In the genomic region with DNA sequence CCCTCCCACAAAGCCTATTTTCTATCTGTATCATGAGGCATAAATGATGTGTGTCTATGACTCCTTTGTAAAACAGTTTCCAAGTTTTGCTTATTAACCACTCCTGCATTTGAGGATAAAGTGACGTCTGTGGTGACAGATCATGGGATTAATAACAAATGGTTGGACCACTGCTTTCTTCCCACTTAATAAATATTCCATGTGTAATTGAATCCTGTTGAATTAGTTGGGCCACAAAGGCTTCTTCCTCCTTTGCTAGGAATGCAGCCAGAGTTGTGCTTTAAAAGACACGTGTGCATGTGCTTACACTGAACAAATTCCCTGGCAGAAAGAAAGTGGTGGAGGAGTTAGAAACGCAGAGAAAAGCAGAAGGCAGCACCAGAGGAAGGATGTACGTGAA, we compare ENCODE assay signal across 17 cellular contexts.
DNase-seq lines count a peak whose midpoint lies in the region; ATAC-seq, FAIRE-seq and TF ChIP-seq lines count a peak whose summit lies in the region.
"Had no signal": no experiment of that assay in that cellular context is flagged by ENCODE, and none has a peak within 500 bp of the region (broad histone marks: within the 10 kb centered on the region; RNA-seq: fewer than 3 reads in every experiment).

No MANE protein-coding gene starts in this region.

- peaks cover 17% of the 10 kb centered on the region for H3K4me1 ChIP-seq in astrocyte (ENCODE audit: insufficient read depth, low read length)
- H3K4me1 ChIP-seq in naive thymus-derived CD4-positive, alpha-beta T cell (ENCODE audit: control insufficient read depth in 2 of 2, insufficient read depth in 2 of 2, low read length in 2 of 2): no peaks in the 10 kb centered on the region
- H3K4me1 ChIP-seq: Peyer's patch had no signal

- H3K27me3 Mint-ChIP-seq in Calu3 (ENCODE audit: unreplicated experiment) (no peaks in the 10 kb centered on the region), astrocyte (ENCODE audit: low read depth, unreplicated experiment) (peaks cover 4% of the 10 kb centered on the region)
- peaks cover 0 to 10% (median 0%) of the 10 kb centered on the region in 5 donors for H3K27me3 Mint-ChIP-seq in naive thymus-derived CD4-positive, alpha-beta T cell
- H3K27me3 Mint-ChIP-seq: CD4-positive, alpha-beta T cell had no signal

- peaks cover 11% of the 10 kb centered on the region for H3K4me1 Mint-ChIP-seq in Calu3 (ENCODE audit: low read depth, unreplicated experiment)
- peaks cover 5% of the 10 kb centered on the region for H3K4me1 Mint-ChIP-seq in astrocyte (ENCODE audit: low read depth, unreplicated experiment)
- peaks cover 0 to 2% (median 0%) of the 10 kb centered on the region in 7 donors for H3K4me1 Mint-ChIP-seq in naive thymus-derived CD4-positive, alpha-beta T cell

- H3K9ac ChIP-seq in astrocyte (ENCODE audit: low read length): no peak overlapping the region
- H3K9ac ChIP-seq: KMS-11 had no signal

- no peaks in the 10 kb centered on the region for H3K27me3 ChIP-seq in astrocyte (ENCODE audit: insufficient read depth, low read length)
- no peaks in the 10 kb centered on the region for H3K27me3 ChIP-seq in naive thymus-derived CD4-positive, alpha-beta T cell (ENCODE audit: control insufficient read depth in 2 of 2, insufficient read depth in 2 of 2, low read length in 2 of 2)
- H3K27me3 ChIP-seq: Peyer's patch had no signal

- H3K9me3 ChIP-seq in astrocyte (ENCODE audit: insufficient read depth, low read depth, low read length): no peaks in the 10 kb centered on the region
- no peaks in the 10 kb centered on the region for H3K9me3 ChIP-seq in naive thymus-derived CD4-positive, alpha-beta T cell (ENCODE audit: control insufficient read depth in 2 of 3, low read length in 3 of 3)
- H3K9me3 ChIP-seq: Peyer's patch had no signal

- no peaks in the 10 kb centered on the region for H4K20me1 ChIP-seq in astrocyte (ENCODE audit: insufficient read depth, low read length)

- peak overlapping the region; percentile 16 for H2AFZ ChIP-seq in astrocyte (ENCODE audit: low read depth, low read length)

- no peaks in the 10 kb centered on the region for H3K36me3 ChIP-seq in astrocyte (ENCODE audit: insufficient read depth, low read length)
- H3K36me3 ChIP-seq in naive thymus-derived CD4-positive, alpha-beta T cell (ENCODE audit: control insufficient read depth in 2 of 3, insufficient read depth in 3 of 3, low read length in 3 of 3): no peaks in the 10 kb centered on the region
- H3K36me3 ChIP-seq: Peyer's patch had no signal

- ATAC-seq in naive thymus-derived CD4-positive, alpha-beta T cell: no peak
- ATAC-seq in GM21717 (IDR thresholded peaks at IDR 0.05; ENCODE audit: unreplicated experiment): no peak

- H3K9me3 Mint-ChIP-seq in Calu3 (ENCODE audit: low read depth, unreplicated experiment) (no peaks in the 10 kb centered on the region), astrocyte (ENCODE audit: unreplicated experiment) (peaks cover 6% of the 10 kb centered on the region)
- H3K9me3 Mint-ChIP-seq in naive thymus-derived CD4-positive, alpha-beta T cell: peaks cover 0 to 2% (median 0%) of the 10 kb centered on the region in 11 donors
- H3K9me3 Mint-ChIP-seq: CD4-positive, alpha-beta T cell had no signal

- POLR2A ChIA-PET in naive thymus-derived CD4-positive, alpha-beta T cell (lab: Charles Lee): interaction anchor here (0.9 kb wide), 1 partner anchor 8 kb away, joined by 3 read pairs; no protein-coding TSS in a partner anchor

- H3K4me3 Mint-ChIP-seq in Calu3 (ENCODE audit: low read depth, unreplicated experiment): no peak overlapping the region
- H3K4me3 Mint-ChIP-seq in astrocyte (ENCODE audit: unreplicated experiment): no peak overlapping the region
- H3K4me3 Mint-ChIP-seq in naive thymus-derived CD4-positive, alpha-beta T cell: no peak overlapping the region
- H3K4me3 Mint-ChIP-seq: CD4-positive, alpha-beta T cell had no signal

- H3K4me3 ChIP-seq in astrocyte (ENCODE audit: insufficient read depth, low read depth, low read length) (no peak overlapping the region), fibroblast of pulmonary artery (replicated peaks; ENCODE audit: low read depth, low read length) (no peak overlapping the region)
- H3K4me3 ChIP-seq in naive thymus-derived CD4-positive, alpha-beta T cell (ENCODE audit: low read length): no peak overlapping the region
- H3K4me3 ChIP-seq: Peyer's patch had no signal

- H3K27ac Mint-ChIP-seq in Calu3 (ENCODE audit: unreplicated experiment) (peak overlapping the region; percentile 39), astrocyte (ENCODE audit: unreplicated experiment) (no peak overlapping the region)
- H3K27ac Mint-ChIP-seq in naive thymus-derived CD4-positive, alpha-beta T cell: no peak overlapping the region
- H3K27ac Mint-ChIP-seq: CD4-positive, alpha-beta T cell had no signal

- H3K79me2 ChIP-seq in astrocyte (ENCODE audit: insufficient read depth, low read length): no peaks in the 10 kb centered on the region

- intact Hi-C loops in Calu3 (cut with micrococcal nuclease; ENCODE audit: unreplicated experiment): loop anchor here (10.0 kb wide), 1 partner anchor 162 kb away; no protein-coding TSS in a partner anchor
- intact Hi-C loops in posterior vena cava (cut with DNase I): no loop called here
- intact Hi-C loops in naive thymus-derived CD4-positive, alpha-beta T cell (cut with micrococcal nuclease): no loop called here

- peaks cover 7% of the 10 kb centered on the region for H3K36me3 Mint-ChIP-seq in Calu3 (ENCODE audit: insufficient read depth, unreplicated experiment)
- H3K36me3 Mint-ChIP-seq in astrocyte (ENCODE audit: low read depth, unreplicated experiment): no peaks in the 10 kb centered on the region
- no peaks in the 10 kb centered on the region for H3K36me3 Mint-ChIP-seq in naive thymus-derived CD4-positive, alpha-beta T cell

- FAIRE-seq in astrocyte (lab: Jason Lieb, UNC): no peak
- FAIRE-seq: H1 had no signal

- CTCF ChIA-PET in Calu3 (lab: Charles Lee): no interaction called here
- CTCF ChIA-PET in naive thymus-derived CD4-positive, alpha-beta T cell (lab: Charles Lee): no interaction called here

- no peak overlapping the region for H3K4me2 ChIP-seq in astrocyte (ENCODE audit: low read length)
- H3K4me2 ChIP-seq: KMS-11 had no signal

- DNase-seq in Calu3: no peak
- peak; percentile 60 for DNase-seq in astrocyte (ENCODE audit: low read depth)
- peak; percentile 28 for DNase-seq in fibroblast of pulmonary artery (ENCODE audit: low read depth)
- DNase-seq in superior temporal gyrus (ENCODE audit: extremely low spot score): peak; percentile 24
- no peak for DNase-seq in posterior vena cava (ENCODE audit: low spot score)
- DNase-seq in naive thymus-derived CD4-positive, alpha-beta T cell: no peak
- DNase-seq: CD4-positive, alpha-beta T cell; DMS79 treated with DMSO at 0.1 percent for 48 hours; GF-D8; NCI-H1105; NCI-H1694 treated with DMSO at 0.1 percent for 48 hours; NCI-H774; Peyer's patch; Right ventricle myocardium superior had no signal

- H3K27ac ChIP-seq in astrocyte (ENCODE audit: low read depth, low read length): no peak overlapping the region
- H3K27ac ChIP-seq in naive thymus-derived CD4-positive, alpha-beta T cell (ENCODE audit: low read depth, low read length): no peak overlapping the region
- H3K27ac ChIP-seq: KMS-11 had no signal

- no peak for TF ChIP-seq CTCF in Calu3 (IDR thresholded peaks at IDR 0.05; ENCODE audit: unreplicated experiment)
- TF ChIP-seq CTCF in astrocyte (IDR thresholded peaks at IDR 0.05; ENCODE audit: insufficient read depth, low read depth, low read length): no peak
- no peak for TF ChIP-seq CTCF in fibroblast of pulmonary artery (IDR thresholded peaks at IDR 0.05; ENCODE audit: low read length, missing control alignments)

- BruUV-seq in Calu3 (replicated peaks; lab: Mats Ljungman, UMichigan): no TSS peak

Comparison
In these comparisons a context has a peak if more than half of its experiments do, and no peak if none do; other contexts are left out.
1. DNase-seq: peak in astrocyte (single experiment), fibroblast of pulmonary artery (single experiment) and superior temporal gyrus (single experiment); none in Calu3 (single experiment), posterior vena cava (single experiment) and naive thymus-derived CD4-positive, alpha-beta T cell (0 of 9).